11 cellular contexts compared by ENCODE assay signal in the genomic region with DNA sequence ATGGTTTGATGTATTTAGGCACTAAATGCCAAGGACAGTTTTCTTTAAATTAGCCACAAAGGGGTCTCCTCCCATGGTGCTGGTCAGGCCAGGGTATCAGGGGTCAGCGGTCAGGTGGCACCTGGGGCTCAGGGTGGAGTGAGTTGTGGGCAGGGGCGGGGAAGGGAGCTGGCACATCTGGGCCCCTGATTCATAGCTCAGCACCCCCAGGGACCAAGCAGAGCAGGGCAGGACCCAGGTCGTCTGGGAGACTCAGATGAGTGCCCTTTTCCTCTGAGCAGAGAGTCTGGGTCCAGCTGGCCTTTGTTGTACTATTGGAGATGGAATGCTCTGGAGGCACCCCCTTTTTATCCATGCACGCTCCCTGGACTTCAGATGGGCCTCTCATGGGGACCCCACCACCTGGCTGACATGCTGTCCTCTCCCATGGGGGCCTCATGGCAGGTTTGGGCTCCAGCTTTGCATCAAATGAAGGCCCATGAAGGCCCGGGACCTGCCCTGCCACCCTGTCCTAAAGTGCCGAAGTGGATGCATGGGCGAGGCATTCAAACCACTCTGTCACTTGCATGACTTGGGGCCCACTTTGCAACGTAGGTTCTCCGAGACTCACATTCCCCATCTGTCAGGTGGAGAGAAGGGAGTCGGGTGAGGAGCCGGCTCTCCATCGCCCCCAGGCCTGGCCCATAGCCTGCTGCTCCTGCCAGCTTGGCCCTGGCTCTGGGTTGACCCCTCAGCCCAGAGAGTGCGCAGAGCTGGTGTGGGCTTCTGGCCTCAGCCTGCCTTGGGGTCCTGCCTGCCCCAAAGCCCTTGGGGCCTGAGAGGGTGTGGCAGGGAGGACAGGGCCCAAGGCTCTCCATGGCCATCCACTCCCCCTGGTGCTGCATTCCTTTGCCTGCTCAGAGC.
DNase-seq lines count a peak whose midpoint lies in the region; ATAC-seq and TF ChIP-seq lines count a peak whose summit lies in the region.
"Had no signal": no experiment of that assay in that cellular context is flagged by ENCODE, and none has a peak within 500 bp of the region (broad histone marks: within the 10 kb centered on the region; RNA-seq: fewer than 3 reads in every experiment).

No MANE protein-coding gene starts in this region.

- DNase-seq in DMS 273 (lab: John Stamatoyannopoulos, UW; ENCODE audit: unreplicated experiment) = peak; percentile 46
- DNase-seq in DMS 273 treated with DMSO at 0.1 percent for 48 hours (lab: John Stamatoyannopoulos, UW) = no peak
- DNase-seq in GM23338 (ENCODE audit: low spot score) = no peak
- no peak for DNase-seq in endothelial cell (ENCODE audit: low spot score)
- DNase-seq in spleen = peak; percentile 63
- DNase-seq in foreskin keratinocyte = no peak
- no peak for DNase-seq in activated naive CD4-positive, alpha-beta T cell treated with anti-CD3 and anti-CD28 coated beads for 36 hours
- DNase-seq: CD8-positive, alpha-beta memory T cell had no signal

- H3K79me2 ChIP-seq in GM23338 (replicated peaks; ENCODE audit: insufficient read depth) = no peaks in the 10 kb centered on the region

- no peak for TF ChIP-seq POLR2A in spleen (IDR thresholded peaks at IDR 0.05)

- 76 to 90% (median 86%) methylated on average over 4 to 13 of the region's 13 CpGs for WGBS in spleen, 5 donors

- H3K9me2 ChIP-seq in GM23338 (ENCODE audit: insufficient read depth) = no peaks in the 10 kb centered on the region

- no peaks in the 10 kb centered on the region for H3F3A ChIP-seq in GM23338 (replicated peaks; ENCODE audit: low read depth)

- H2AFZ ChIP-seq in GM23338 = no peak overlapping the region

- H3K4me2 ChIP-seq in GM23338 = no peak overlapping the region

- no peak overlapping the region for H3K4me3 ChIP-seq in GM23338
- H3K4me3 ChIP-seq in spleen = no peak overlapping the region

- TF ChIP-seq CTCF in GM23338 (conservative IDR thresholded peaks at IDR 0.05; ENCODE audit: low read depth in 2 of 2) = no peak
- TF ChIP-seq CTCF in endothelial cell (IDR thresholded peaks at IDR 0.05; ENCODE audit: unreplicated experiment) = no peak
- TF ChIP-seq CTCF in spleen (IDR thresholded peaks at IDR 0.05 in 8 of 11, conservative IDR thresholded peaks at IDR 0.05 in 3 of 11) = no peak
- no peak for TF ChIP-seq CTCF in foreskin keratinocyte (conservative IDR thresholded peaks at IDR 0.05)

- H3K27ac ChIP-seq in GM23338 (ENCODE audit: low read depth) = no peak overlapping the region
- no peak overlapping the region for H3K27ac ChIP-seq in spleen
- H3K27ac ChIP-seq in foreskin keratinocyte = no peak overlapping the region
- H3K27ac ChIP-seq: 22Rv1, HL-60 had no signal

- no peaks in the 10 kb centered on the region for H3K27me3 ChIP-seq in GM23338 (ENCODE audit: insufficient read depth)
- H3K27me3 ChIP-seq in spleen (replicated peaks in 1 of 7) = peaks cover 0 to 40% (median 0%) of the 10 kb centered on the region in 7 donors
- peaks cover 22% of the 10 kb centered on the region for H3K27me3 ChIP-seq in foreskin keratinocyte

- H3K27ac Mint-ChIP-seq in GM23338 (no peak overlapping the region), endothelial cell (ENCODE audit: unreplicated experiment) (peak overlapping the region; percentile 57)
- H3K27ac Mint-ChIP-seq in activated naive CD4-positive, alpha-beta T cell treated with anti-CD3 and anti-CD28 coated beads for 36 hours = no peak overlapping the region
- H3K27ac Mint-ChIP-seq: CD8-positive, alpha-beta memory T cell had no signal

- H4K20me1 ChIP-seq in GM23338 (replicated peaks; ENCODE audit: insufficient read depth) = no peaks in the 10 kb centered on the region

- H3K36me3 ChIP-seq in GM23338 (ENCODE audit: insufficient read depth) (no peaks in the 10 kb centered on the region), spleen (no peaks in the 10 kb centered on the region)

- H3K4me1 Mint-ChIP-seq in GM23338 (peaks cover 15% of the 10 kb centered on the region), endothelial cell (ENCODE audit: unreplicated experiment) (peaks cover 6% of the 10 kb centered on the region)
- H3K4me1 Mint-ChIP-seq in activated naive CD4-positive, alpha-beta T cell treated with anti-CD3 and anti-CD28 coated beads for 36 hours (ENCODE audit: low read depth) = no peaks in the 10 kb centered on the region
- H3K4me1 Mint-ChIP-seq: CD8-positive, alpha-beta memory T cell had no signal

- ATAC-seq in GM23338 (peak; percentile 27), foreskin keratinocyte (no peak)

- intact Hi-C loops in spleen (cut with DNase I; ENCODE audit: low total_unique reads) = no loop called here
- intact Hi-C loops in activated naive CD4-positive, alpha-beta T cell treated with anti-CD3 and anti-CD28 coated beads for 36 hours (cut with micrococcal nuclease) = no loop called here

- no peak overlapping the region for H3K4me3 Mint-ChIP-seq in GM23338
- no peak overlapping the region for H3K4me3 Mint-ChIP-seq in endothelial cell (ENCODE audit: unreplicated experiment)
- H3K4me3 Mint-ChIP-seq in activated naive CD4-positive, alpha-beta T cell treated with anti-CD3 and anti-CD28 coated beads for 36 hours = no peak overlapping the region
- H3K4me3 Mint-ChIP-seq: CD8-positive, alpha-beta memory T cell had no signal

- H3K36me3 Mint-ChIP-seq in GM23338 (ENCODE audit: low read depth) (no peaks in the 10 kb centered on the region), endothelial cell (ENCODE audit: low read depth, unreplicated experiment) (peaks cover 4% of the 10 kb centered on the region)
- H3K36me3 Mint-ChIP-seq in activated naive CD4-positive, alpha-beta T cell treated with anti-CD3 and anti-CD28 coated beads for 36 hours (ENCODE audit: low read depth) = no peaks in the 10 kb centered on the region
- H3K36me3 Mint-ChIP-seq: CD8-positive, alpha-beta memory T cell had no signal

- H3K27me3 Mint-ChIP-seq in GM23338 (ENCODE audit: insufficient read depth, low read depth, poor library complexity) = peaks cover 6% of the 10 kb centered on the region
- peaks cover 5% of the 10 kb centered on the region for H3K27me3 Mint-ChIP-seq in endothelial cell (ENCODE audit: unreplicated experiment)
- H3K27me3 Mint-ChIP-seq in activated naive CD4-positive, alpha-beta T cell treated with anti-CD3 and anti-CD28 coated beads for 36 hours (ENCODE audit: low read depth) = peaks cover 14% of the 10 kb centered on the region

- CTCF ChIA-PET in activated naive CD4-positive, alpha-beta T cell treated with anti-CD3 and anti-CD28 coated beads for 36 hours (lab: Charles Lee) = interaction anchor here (1.0 kb wide), 1 partner anchor 37 kb away, joined by 3 read pairs; no protein-coding TSS in a partner anchor

- no peaks in the 10 kb centered on the region for H3K9me3 Mint-ChIP-seq in GM23338
- H3K9me3 Mint-ChIP-seq in endothelial cell (ENCODE audit: unreplicated experiment) = no peaks in the 10 kb centered on the region
- no peaks in the 10 kb centered on the region for H3K9me3 Mint-ChIP-seq in activated naive CD4-positive, alpha-beta T cell treated with anti-CD3 and anti-CD28 coated beads for 36 hours
- H3K9me3 Mint-ChIP-seq: CD8-positive, alpha-beta memory T cell had no signal

- no peaks in the 10 kb centered on the region; the same call in 1 of the 2 replicates for H3K4me1 ChIP-seq in GM23338 (ENCODE audit: insufficient read depth)
- H3K4me1 ChIP-seq in spleen = no peaks in the 10 kb centered on the region
- no peaks in the 10 kb centered on the region for H3K4me1 ChIP-seq in foreskin keratinocyte
- H3K4me1 ChIP-seq: Caco-2 had no signal

- no peaks in the 10 kb centered on the region for H3K9me3 ChIP-seq in spleen
- H3K9me3 ChIP-seq: Caco-2 had no signal

TF ChIP-seq in GM23338, 12 proteins besides CTCF, POLR2A, EP300 and RAD21 (continues in another document):
- no peak for TF ChIP-seq REST (IDR thresholded peaks at IDR 0.05; ENCODE audit: unreplicated experiment)

Comparison
In these comparisons a context has a peak if more than half of its experiments do, and no peak if none do; other contexts are left out.
1. DNase-seq: peak in DMS 273 (single experiment) and spleen (single experiment); none in DMS 273 treated with DMSO at 0.1 percent for 48 hours (single experiment), GM23338 (single experiment), endothelial cell (single experiment), foreskin keratinocyte (0 of 2) and activated naive CD4-positive, alpha-beta T cell treated with anti-CD3 and anti-CD28 coated beads for 36 hours (single experiment).